Comparison of ENCODE assay signal across 1 cellular context in the genomic region with DNA sequence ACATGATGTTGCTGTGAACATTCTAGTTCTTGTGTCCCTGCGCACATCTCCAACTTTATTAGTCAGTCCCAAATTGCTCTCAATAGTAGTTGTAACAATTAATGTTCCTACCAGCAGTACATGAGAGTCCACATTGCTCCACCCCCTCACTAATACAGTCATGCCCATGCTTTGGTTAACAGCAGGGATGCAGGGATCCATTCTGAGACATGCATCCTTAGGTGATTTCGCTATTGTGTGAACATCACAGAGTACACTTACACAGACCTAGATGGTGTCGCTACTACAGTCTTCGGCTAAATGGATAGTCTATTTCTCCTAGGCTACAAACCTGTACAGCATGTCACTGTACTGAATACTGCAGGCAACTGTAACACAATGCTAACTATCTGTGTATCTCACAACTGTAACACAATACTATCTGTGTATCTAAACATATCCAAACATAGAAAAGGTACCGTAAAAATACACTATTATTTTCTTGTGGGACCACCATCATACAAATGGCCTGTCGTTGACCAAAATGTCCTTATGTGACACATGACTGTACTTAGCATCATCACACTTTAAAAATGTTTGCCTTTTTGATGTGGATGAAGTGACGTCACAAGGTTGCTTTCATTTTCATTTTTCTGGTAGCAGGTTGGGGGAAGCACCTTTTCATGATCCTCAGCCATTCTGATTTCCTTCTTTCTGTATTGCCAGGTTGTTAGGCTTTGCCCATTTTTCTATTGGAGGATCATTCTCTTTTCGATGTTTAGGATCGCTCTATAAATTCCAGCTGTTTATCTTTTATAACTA.
TF ChIP-seq lines count a peak whose summit lies in the region.

No MANE protein-coding gene starts in this region.

TF ChIP-seq in WTC11, 78 proteins besides CTCF, POLR2A, EP300 and RAD21 (continued from another document):
- TF ChIP-seq ESRRA (CRISPR knock-in tag; IDR thresholded peaks at IDR 0.05; ENCODE audit: borderline replicate concordance) (no peak), PRRX2 (CRISPR knock-in tag; IDR thresholded peaks at IDR 0.05) (no peak), ATF1 (CRISPR knock-in tag; IDR thresholded peaks at IDR 0.05) (no peak), EMX1 (CRISPR knock-in tag; IDR thresholded peaks at IDR 0.05) (no peak), SOX15 (CRISPR knock-in tag; IDR thresholded peaks at IDR 0.05) (no peak), ZNF671 (CRISPR knock-in tag; IDR thresholded peaks at IDR 0.05) (no peak)
- TF ChIP-seq, protein P1, sequence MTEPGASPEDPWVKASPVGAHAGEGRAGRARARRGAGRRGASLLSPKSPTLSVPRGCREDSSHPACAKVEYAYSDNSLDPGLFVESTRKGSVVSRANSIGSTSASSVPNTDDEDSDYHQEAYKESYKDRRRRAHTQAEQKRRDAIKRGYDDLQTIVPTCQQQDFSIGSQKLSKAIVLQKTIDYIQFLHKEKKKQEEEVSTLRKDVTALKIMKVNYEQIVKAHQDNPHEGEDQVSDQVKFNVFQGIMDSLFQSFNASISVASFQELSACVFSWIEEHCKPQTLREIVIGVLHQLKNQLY (CRISPR knock-in tag; IDR thresholded peaks at IDR 0.05): no peak
- TF ChIP-seq, protein P2, sequence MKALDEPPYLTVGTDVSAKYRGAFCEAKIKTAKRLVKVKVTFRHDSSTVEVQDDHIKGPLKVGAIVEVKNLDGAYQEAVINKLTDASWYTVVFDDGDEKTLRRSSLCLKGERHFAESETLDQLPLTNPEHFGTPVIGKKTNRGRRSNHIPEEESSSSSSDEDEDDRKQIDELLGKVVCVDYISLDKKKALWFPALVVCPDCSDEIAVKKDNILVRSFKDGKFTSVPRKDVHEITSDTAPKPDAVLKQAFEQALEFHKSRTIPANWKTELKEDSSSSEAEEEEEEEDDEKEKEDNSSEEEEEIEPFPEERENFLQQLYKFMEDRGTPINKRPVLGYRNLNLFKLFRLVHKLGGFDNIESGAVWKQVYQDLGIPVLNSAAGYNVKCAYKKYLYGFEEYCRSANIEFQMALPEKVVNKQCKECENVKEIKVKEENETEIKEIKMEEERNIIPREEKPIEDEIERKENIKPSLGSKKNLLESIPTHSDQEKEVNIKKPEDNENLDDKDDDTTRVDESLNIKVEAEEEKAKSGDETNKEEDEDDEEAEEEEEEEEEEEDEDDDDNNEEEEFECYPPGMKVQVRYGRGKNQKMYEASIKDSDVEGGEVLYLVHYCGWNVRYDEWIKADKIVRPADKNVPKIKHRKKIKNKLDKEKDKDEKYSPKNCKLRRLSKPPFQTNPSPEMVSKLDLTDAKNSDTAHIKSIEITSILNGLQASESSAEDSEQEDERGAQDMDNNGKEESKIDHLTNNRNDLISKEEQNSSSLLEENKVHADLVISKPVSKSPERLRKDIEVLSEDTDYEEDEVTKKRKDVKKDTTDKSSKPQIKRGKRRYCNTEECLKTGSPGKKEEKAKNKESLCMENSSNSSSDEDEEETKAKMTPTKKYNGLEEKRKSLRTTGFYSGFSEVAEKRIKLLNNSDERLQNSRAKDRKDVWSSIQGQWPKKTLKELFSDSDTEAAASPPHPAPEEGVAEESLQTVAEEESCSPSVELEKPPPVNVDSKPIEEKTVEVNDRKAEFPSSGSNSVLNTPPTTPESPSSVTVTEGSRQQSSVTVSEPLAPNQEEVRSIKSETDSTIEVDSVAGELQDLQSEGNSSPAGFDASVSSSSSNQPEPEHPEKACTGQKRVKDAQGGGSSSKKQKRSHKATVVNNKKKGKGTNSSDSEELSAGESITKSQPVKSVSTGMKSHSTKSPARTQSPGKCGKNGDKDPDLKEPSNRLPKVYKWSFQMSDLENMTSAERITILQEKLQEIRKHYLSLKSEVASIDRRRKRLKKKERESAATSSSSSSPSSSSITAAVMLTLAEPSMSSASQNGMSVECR (CRISPR knock-in tag; IDR thresholded peaks at IDR 0.05; ENCODE audit: borderline replicate concordance): no peak
- TF ChIP-seq, protein P3, sequence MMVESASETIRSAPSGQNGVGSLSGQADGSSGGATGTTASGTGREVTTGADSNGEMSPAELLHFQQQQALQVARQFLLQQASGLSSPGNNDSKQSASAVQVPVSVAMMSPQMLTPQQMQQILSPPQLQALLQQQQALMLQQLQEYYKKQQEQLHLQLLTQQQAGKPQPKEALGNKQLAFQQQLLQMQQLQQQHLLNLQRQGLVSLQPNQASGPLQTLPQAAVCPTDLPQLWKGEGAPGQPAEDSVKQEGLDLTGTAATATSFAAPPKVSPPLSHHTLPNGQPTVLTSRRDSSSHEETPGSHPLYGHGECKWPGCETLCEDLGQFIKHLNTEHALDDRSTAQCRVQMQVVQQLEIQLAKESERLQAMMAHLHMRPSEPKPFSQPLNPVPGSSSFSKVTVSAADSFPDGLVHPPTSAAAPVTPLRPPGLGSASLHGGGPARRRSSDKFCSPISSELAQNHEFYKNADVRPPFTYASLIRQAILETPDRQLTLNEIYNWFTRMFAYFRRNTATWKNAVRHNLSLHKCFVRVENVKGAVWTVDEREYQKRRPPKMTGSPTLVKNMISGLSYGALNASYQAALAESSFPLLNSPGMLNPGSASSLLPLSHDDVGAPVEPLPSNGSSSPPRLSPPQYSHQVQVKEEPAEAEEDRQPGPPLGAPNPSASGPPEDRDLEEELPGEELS (CRISPR knock-in tag; IDR thresholded peaks at IDR 0.05): no peak
- TF ChIP-seq, protein P4, sequence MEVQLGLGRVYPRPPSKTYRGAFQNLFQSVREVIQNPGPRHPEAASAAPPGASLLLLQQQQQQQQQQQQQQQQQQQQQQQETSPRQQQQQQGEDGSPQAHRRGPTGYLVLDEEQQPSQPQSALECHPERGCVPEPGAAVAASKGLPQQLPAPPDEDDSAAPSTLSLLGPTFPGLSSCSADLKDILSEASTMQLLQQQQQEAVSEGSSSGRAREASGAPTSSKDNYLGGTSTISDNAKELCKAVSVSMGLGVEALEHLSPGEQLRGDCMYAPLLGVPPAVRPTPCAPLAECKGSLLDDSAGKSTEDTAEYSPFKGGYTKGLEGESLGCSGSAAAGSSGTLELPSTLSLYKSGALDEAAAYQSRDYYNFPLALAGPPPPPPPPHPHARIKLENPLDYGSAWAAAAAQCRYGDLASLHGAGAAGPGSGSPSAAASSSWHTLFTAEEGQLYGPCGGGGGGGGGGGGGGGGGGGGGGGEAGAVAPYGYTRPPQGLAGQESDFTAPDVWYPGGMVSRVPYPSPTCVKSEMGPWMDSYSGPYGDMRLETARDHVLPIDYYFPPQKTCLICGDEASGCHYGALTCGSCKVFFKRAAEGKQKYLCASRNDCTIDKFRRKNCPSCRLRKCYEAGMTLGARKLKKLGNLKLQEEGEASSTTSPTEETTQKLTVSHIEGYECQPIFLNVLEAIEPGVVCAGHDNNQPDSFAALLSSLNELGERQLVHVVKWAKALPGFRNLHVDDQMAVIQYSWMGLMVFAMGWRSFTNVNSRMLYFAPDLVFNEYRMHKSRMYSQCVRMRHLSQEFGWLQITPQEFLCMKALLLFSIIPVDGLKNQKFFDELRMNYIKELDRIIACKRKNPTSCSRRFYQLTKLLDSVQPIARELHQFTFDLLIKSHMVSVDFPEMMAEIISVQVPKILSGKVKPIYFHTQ (CRISPR knock-in tag; IDR thresholded peaks at IDR 0.05): no peak
- TF ChIP-seq, protein P5, sequence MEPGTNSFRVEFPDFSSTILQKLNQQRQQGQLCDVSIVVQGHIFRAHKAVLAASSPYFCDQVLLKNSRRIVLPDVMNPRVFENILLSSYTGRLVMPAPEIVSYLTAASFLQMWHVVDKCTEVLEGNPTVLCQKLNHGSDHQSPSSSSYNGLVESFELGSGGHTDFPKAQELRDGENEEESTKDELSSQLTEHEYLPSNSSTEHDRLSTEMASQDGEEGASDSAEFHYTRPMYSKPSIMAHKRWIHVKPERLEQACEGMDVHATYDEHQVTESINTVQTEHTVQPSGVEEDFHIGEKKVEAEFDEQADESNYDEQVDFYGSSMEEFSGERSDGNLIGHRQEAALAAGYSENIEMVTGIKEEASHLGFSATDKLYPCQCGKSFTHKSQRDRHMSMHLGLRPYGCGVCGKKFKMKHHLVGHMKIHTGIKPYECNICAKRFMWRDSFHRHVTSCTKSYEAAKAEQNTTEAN (CRISPR knock-in tag; IDR thresholded peaks at IDR 0.05): no peak
